In genomic region chr7:102125127-102125561, GRCh38 we compare ENCODE assay signal across 9 cellular contexts.
DNase-seq lines count a peak whose midpoint lies in the region; ATAC-seq and TF ChIP-seq lines count a peak whose summit lies in the region.
"Had no signal": no experiment of that assay in that cellular context is flagged by ENCODE, and none has a peak within 500 bp of the region (broad histone marks: within the 10 kb centered on the region; RNA-seq: fewer than 3 reads in every experiment).

No MANE protein-coding gene starts in this region.

- TF ChIP-seq POLR2A in spleen (IDR thresholded peaks at IDR 0.05): no peak

- TF ChIP-seq CTCF in OCI-LY3 (IDR thresholded peaks at IDR 0.05; ENCODE audit: low read depth, low read length): peak; percentile 56
- TF ChIP-seq CTCF in foreskin keratinocyte (conservative IDR thresholded peaks at IDR 0.05): peak; percentile 53
- TF ChIP-seq CTCF in spleen (IDR thresholded peaks at IDR 0.05 in 8 of 11, conservative IDR thresholded peaks at IDR 0.05 in 3 of 11): no peak

- H3K27me3 ChIP-seq in OCI-LY3 (ENCODE audit: low read depth, low read length) (no peaks in the 10 kb centered on the region), foreskin keratinocyte (no peaks in the 10 kb centered on the region), spleen (replicated peaks in 1 of 7) (no peaks in the 10 kb centered on the region)

- intact Hi-C loops in spleen (cut with DNase I; ENCODE audit: low total_unique reads): no loop called here

- H3K36me3 ChIP-seq in OCI-LY3 (replicated peaks; ENCODE audit: low read depth, low read length): peaks cover 6% of the 10 kb centered on the region
- H3K36me3 ChIP-seq in spleen: peaks cover 0 to 59% (median 2%) of the 10 kb centered on the region in 6 donors

- H2AFZ ChIP-seq in OCI-LY3 (ENCODE audit: low read depth, low read length): no peak overlapping the region

- H3K4me1 ChIP-seq in OCI-LY3 (ENCODE audit: low read length) (peaks cover 34% of the 10 kb centered on the region), foreskin keratinocyte (no peaks in the 10 kb centered on the region), spleen (peaks cover 10 to 31% (median 17%) of the 10 kb centered on the region in 6 donors)

- DNase-seq in DMS53 (lab: John Stamatoyannopoulos, UW) (peak; percentile 22), DMS53 treated with DMSO at 0.1 percent for 48 hours (lab: John Stamatoyannopoulos, UW; ENCODE audit: unreplicated experiment) (no peak), foreskin keratinocyte (peak; percentile 31 to 54), spleen (peak; percentile 67), HuH-7 (ENCODE audit: low spot score) (no peak)

- ATAC-seq in foreskin keratinocyte (peak; percentile 68), GM18867 (IDR thresholded peaks at IDR 0.05; ENCODE audit: unreplicated experiment) (no peak), HG02623 (IDR thresholded peaks at IDR 0.05; ENCODE audit: unreplicated experiment) (no peak)

- peak overlapping the region; percentile 59 for H3K4me2 ChIP-seq in OCI-LY3 (ENCODE audit: low read length)

- no peaks in the 10 kb centered on the region for H3K9me3 ChIP-seq in OCI-LY3 (ENCODE audit: insufficient read depth, low read length)
- no peaks in the 10 kb centered on the region for H3K9me3 ChIP-seq in spleen

- H3K27ac ChIP-seq in OCI-LY3 (ENCODE audit: low read length) (no peak overlapping the region), foreskin keratinocyte (no peak overlapping the region), spleen (peak overlapping the region in 5 of 8 donors; percentile 8 to 54 (median 32))
- H3K27ac ChIP-seq: 22Rv1 had no signal

- H3K4me3 ChIP-seq in OCI-LY3 (ENCODE audit: low read length): peak overlapping the region; percentile 33; the same call in 1 of the 2 replicates
- no peak overlapping the region for H3K4me3 ChIP-seq in spleen

- peaks cover 5% of the 10 kb centered on the region; the same call in 1 of the 2 replicates for H3K79me2 ChIP-seq in OCI-LY3 (ENCODE audit: low read length)

- 65 to 80% (median 77%) methylated on average over 12 to 15 of the region's 15 CpGs for WGBS in spleen, 5 donors

- H3K9ac ChIP-seq in OCI-LY3 (ENCODE audit: low read length): no peak overlapping the region

- H4K20me1 ChIP-seq in OCI-LY3 (ENCODE audit: insufficient read depth, low read length): no peaks in the 10 kb centered on the region

Comparison
In these comparisons a context has a peak if more than half of its experiments do, and no peak if none do; other contexts are left out.
1. DNase-seq: peak in DMS53 (single experiment), foreskin keratinocyte (2 of 2) and spleen (single experiment); none in DMS53 treated with DMSO at 0.1 percent for 48 hours (single experiment) and HuH-7 (single experiment).
2. H3K27ac ChIP-seq: peak in spleen (5 of 8); none in OCI-LY3 (single experiment) and foreskin keratinocyte (single experiment).
3. CTCF ChIP-seq: peak in OCI-LY3 (single experiment) and foreskin keratinocyte (single experiment); none in spleen (0 of 11).